In genomic region chr21:14453964-14454641, GRCh38 we compare ENCODE assay signal across 1 cellular context.
TF ChIP-seq lines count a peak whose summit lies in the region.

No MANE protein-coding gene starts in this region.

TF ChIP-seq in K562, 482 proteins besides CTCF, POLR2A, EP300 and RAD21 (continued from another document and continues in another):
- TF ChIP-seq, protein P1, sequence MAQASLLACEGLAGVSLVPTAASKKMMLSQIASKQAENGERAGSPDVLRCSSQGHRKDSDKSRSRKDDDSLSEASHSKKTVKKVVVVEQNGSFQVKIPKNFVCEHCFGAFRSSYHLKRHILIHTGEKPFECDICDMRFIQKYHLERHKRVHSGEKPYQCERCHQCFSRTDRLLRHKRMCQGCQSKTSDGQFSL (CRISPR knock-in tag; IDR thresholded peaks at IDR 0.05), result no peak
- TF ChIP-seq, protein P1 (tag; IDR thresholded peaks at IDR 0.05), result no peak
- peak; percentile 87 for TF ChIP-seq HDAC3 (IDR thresholded peaks at IDR 0.05; ENCODE audit: borderline replicate concordance, partially characterized antibody)
- TF ChIP-seq TBP (optimal IDR thresholded peaks at IDR 0.05; ENCODE audit: low read depth, low read length), result peak; percentile 49
- TF ChIP-seq AFF1 (IDR thresholded peaks at IDR 0.05; ENCODE audit: low read depth in 1 of 2, partially characterized antibody in 2 of 2), result peak; percentile 46 to 76
- TF ChIP-seq SMARCA5 (IDR thresholded peaks at IDR 0.05), result no peak
- TF ChIP-seq CREM (IDR thresholded peaks at IDR 0.05; ENCODE audit: low read depth), result peak; percentile 58; the same call in 1 of the 2 replicates
- TF ChIP-seq NFXL1 (CRISPR knock-in tag; IDR thresholded peaks at IDR 0.05), result no peak
- peak; percentile 84 for TF ChIP-seq NCOA1 (IDR thresholded peaks at IDR 0.05; ENCODE audit: low read depth)
- TF ChIP-seq E2F4 (CRISPR knock-in tag; IDR thresholded peaks at IDR 0.05; ENCODE audit: low read depth), result no peak
- peak; percentile 97 for TF ChIP-seq ZNF766 (CRISPR knock-in tag; conservative IDR thresholded peaks at IDR 0.05)
- TF ChIP-seq, protein P2, sequence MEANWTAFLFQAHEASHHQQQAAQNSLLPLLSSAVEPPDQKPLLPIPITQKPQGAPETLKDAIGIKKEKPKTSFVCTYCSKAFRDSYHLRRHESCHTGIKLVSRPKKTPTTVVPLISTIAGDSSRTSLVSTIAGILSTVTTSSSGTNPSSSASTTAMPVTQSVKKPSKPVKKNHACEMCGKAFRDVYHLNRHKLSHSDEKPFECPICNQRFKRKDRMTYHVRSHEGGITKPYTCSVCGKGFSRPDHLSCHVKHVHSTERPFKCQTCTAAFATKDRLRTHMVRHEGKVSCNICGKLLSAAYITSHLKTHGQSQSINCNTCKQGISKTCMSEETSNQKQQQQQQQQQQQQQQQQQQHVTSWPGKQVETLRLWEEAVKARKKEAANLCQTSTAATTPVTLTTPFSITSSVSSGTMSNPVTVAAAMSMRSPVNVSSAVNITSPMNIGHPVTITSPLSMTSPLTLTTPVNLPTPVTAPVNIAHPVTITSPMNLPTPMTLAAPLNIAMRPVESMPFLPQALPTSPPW (CRISPR knock-in tag; IDR thresholded peaks at IDR 0.05), result peak; percentile 51
- 0 out of 2 replicates have a peak, but pooled peaks have one; percentile 6 for TF ChIP-seq NFE2 (IDR thresholded peaks at IDR 0.05; ENCODE audit: low read depth)
- peak; percentile 95 for TF ChIP-seq CBFA2T3 (IDR thresholded peaks at IDR 0.05)
- TF ChIP-seq JUND (IDR thresholded peaks at IDR 0.05; ENCODE audit: borderline replicate concordance, low read depth, low read length), result peak; percentile 71
- no peak; the same call in 2 of the 3 replicates for TF ChIP-seq JUND (tag; IDR thresholded peaks at IDR 0.05; ENCODE audit: borderline replicate concordance, low read depth, low read length)
- TF ChIP-seq ZNF507 (tag; conservative IDR thresholded peaks at IDR 0.05), result no peak
- no peak for TF ChIP-seq ZNF551 (CRISPR knock-in tag; IDR thresholded peaks at IDR 0.05)
- TF ChIP-seq L3MBTL2 (IDR thresholded peaks at IDR 0.05), result peak; percentile 31
- peak; percentile 66 for TF ChIP-seq CC2D1A (IDR thresholded peaks at IDR 0.05)
- 0 out of 4 replicates have a peak, but pooled peaks of 1 of the 2 experiments have one; percentile 21 for TF ChIP-seq SIX5 (IDR thresholded peaks at IDR 0.05; ENCODE audit: borderline replicate concordance in 1 of 2, insufficient read depth in 1 of 2, low read depth in 1 of 2, low read length in 2 of 2)
- peak; percentile 98 for TF ChIP-seq ARID1B (IDR thresholded peaks at IDR 0.05)
- peak in 1 of 2 experiments; percentile 91; a peak in 2 of 4 replicates for TF ChIP-seq FOXA3 (CRISPR knock-in tag; conservative IDR thresholded peaks at IDR 0.05 in 1 of 2, IDR thresholded peaks at IDR 0.05 in 1 of 2)
- TF ChIP-seq, protein P3, sequence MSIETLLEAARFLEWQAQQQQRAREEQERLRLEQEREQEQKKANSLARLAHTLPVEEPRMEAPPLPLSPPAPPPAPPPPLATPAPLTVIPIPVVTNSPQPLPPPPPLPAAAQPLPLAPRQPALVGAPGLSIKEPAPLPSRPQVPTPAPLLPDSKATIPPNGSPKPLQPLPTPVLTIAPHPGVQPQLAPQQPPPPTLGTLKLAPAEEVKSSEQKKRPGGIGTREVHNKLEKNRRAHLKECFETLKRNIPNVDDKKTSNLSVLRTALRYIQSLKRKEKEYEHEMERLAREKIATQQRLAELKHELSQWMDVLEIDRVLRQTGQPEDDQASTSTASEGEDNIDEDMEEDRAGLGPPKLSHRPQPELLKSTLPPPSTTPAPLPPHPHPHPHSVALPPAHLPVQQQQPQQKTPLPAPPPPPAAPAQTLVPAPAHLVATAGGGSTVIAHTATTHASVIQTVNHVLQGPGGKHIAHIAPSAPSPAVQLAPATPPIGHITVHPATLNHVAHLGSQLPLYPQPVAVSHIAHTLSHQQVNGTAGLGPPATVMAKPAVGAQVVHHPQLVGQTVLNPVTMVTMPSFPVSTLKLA (conservative IDR thresholded peaks at IDR 0.05), result peak in 1 of 2 experiments; percentile 34; a peak in 1 of 4 replicates
- TF ChIP-seq ZNF76 (CRISPR knock-in tag; IDR thresholded peaks at IDR 0.05; ENCODE audit: borderline replicate concordance), result no peak
- no peak for TF ChIP-seq ZNF699 (CRISPR knock-in tag; IDR thresholded peaks at IDR 0.05; ENCODE audit: insufficient replicate concordance)
- TF ChIP-seq GABPB1 (CRISPR knock-in tag; IDR thresholded peaks at IDR 0.05), result no peak
- peak; percentile 67 for TF ChIP-seq MBD2 (IDR thresholded peaks at IDR 0.05; ENCODE audit: borderline replicate concordance, low read depth)
- peak; percentile 53; the same call in 1 of the 2 replicates for TF ChIP-seq ZFX (CRISPR knock-in tag; IDR thresholded peaks at IDR 0.05)
- no peak for TF ChIP-seq ARID2 (IDR thresholded peaks at IDR 0.05)
- TF ChIP-seq FOXP1 (CRISPR knock-in tag; IDR thresholded peaks at IDR 0.05), result no peak
- peak; percentile 70 for TF ChIP-seq BRD9 (IDR thresholded peaks at IDR 0.05; ENCODE audit: low read depth, partially characterized antibody)
- peak; percentile 9; the same call in 1 of the 2 replicates for TF ChIP-seq SREBF1 (IDR thresholded peaks at IDR 0.05; ENCODE audit: borderline replicate concordance, low read depth, low read length)
- peak; percentile 32; the same call in 1 of the 2 replicates for TF ChIP-seq ZNF354B (CRISPR knock-in tag; IDR thresholded peaks at IDR 0.05)
- no peak for TF ChIP-seq RBM39 (optimal IDR thresholded peaks at IDR 0.05; ENCODE audit: low read depth, low read length)
- peak; percentile 98 for TF ChIP-seq DPF2 (IDR thresholded peaks at IDR 0.05)
- TF ChIP-seq CXXC5 (CRISPR knock-in tag; IDR thresholded peaks at IDR 0.05), result peak; percentile 75
- TF ChIP-seq ERF (CRISPR knock-in tag; IDR thresholded peaks at IDR 0.05), result no peak
- TF ChIP-seq KLF1 (tag; IDR thresholded peaks at IDR 0.05), result no peak
- TF ChIP-seq HDAC1 (IDR thresholded peaks at IDR 0.05), result peak in 1 of 2 experiments; percentile 55; a peak in 1 of 4 replicates
- TF ChIP-seq GATA2 (CRISPR knock-in tag; IDR thresholded peaks at IDR 0.05), result peak; percentile 91
- peak; percentile 72; the same call in 1 of the 2 replicates for TF ChIP-seq PHB2 (IDR thresholded peaks at IDR 0.05; ENCODE audit: low read depth)
- peak; percentile 97 for TF ChIP-seq TAL1 (IDR thresholded peaks at IDR 0.05)
- TF ChIP-seq SMARCA4 (IDR thresholded peaks at IDR 0.05), result peak; percentile 98
- TF ChIP-seq ESRRA (IDR thresholded peaks at IDR 0.05; ENCODE audit: borderline replicate concordance, low read depth), result peak; percentile 64
- TF ChIP-seq NFE2L1 (tag; IDR thresholded peaks at IDR 0.05; ENCODE audit: borderline replicate concordance, low read depth), result no peak
- TF ChIP-seq, protein P4, sequence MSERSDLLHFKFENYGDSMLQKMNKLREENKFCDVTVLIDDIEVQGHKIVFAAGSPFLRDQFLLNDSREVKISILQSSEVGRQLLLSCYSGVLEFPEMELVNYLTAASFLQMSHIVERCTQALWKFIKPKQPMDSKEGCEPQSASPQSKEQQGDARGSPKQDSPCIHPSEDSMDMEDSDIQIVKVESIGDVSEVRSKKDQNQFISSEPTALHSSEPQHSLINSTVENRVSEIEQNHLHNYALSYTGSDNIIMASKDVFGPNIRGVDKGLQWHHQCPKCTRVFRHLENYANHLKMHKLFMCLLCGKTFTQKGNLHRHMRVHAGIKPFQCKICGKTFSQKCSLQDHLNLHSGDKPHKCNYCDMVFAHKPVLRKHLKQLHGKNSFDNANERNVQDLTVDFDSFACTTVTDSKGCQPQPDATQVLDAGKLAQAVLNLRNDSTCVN (CRISPR knock-in tag; IDR thresholded peaks at IDR 0.05), result no peak
- TF ChIP-seq MAZ (CRISPR knock-in tag; conservative IDR thresholded peaks at IDR 0.05 in 1 of 2, IDR thresholded peaks at IDR 0.05 in 1 of 2), result peak in 1 of 2 experiments; percentile 39; a peak in 1 of 4 replicates
- peak; percentile 93 for TF ChIP-seq MTA1 (IDR thresholded peaks at IDR 0.05; ENCODE audit: borderline replicate concordance)
- peak; percentile 49; the same call in 1 of the 2 replicates for TF ChIP-seq BHLHE40 (IDR thresholded peaks at IDR 0.05; ENCODE audit: low read length)
- no peak for TF ChIP-seq FOS (IDR thresholded peaks at IDR 0.05; ENCODE audit: extremely low read depth, insufficient read length)
- peak; percentile 95 for TF ChIP-seq LEF1 (IDR thresholded peaks at IDR 0.05)
- no peak for TF ChIP-seq ZNF124 (CRISPR knock-in tag; IDR thresholded peaks at IDR 0.05)
- TF ChIP-seq PML (IDR thresholded peaks at IDR 0.05; ENCODE audit: low read length), result peak; percentile 97
- TF ChIP-seq MYC (IDR thresholded peaks at IDR 0.05; ENCODE audit: low read depth, low read length), result peak; percentile 44; the same call in 1 of the 2 replicates
- no peak for TF ChIP-seq MYC (CRISPR knock-in tag; IDR thresholded peaks at IDR 0.05; ENCODE audit: borderline replicate concordance, low read depth)
- TF ChIP-seq E2F8 (IDR thresholded peaks at IDR 0.05; ENCODE audit: low read depth, partially characterized antibody), result peak; percentile 50
- no peak for TF ChIP-seq ZNF184 (CRISPR knock-in tag; IDR thresholded peaks at IDR 0.05)
- no peak for TF ChIP-seq PHF8 (IDR thresholded peaks at IDR 0.05; ENCODE audit: borderline replicate concordance, low read length)
- TF ChIP-seq SAP30 (IDR thresholded peaks at IDR 0.05; ENCODE audit: borderline replicate concordance, insufficient read depth, low read depth, low read length, poor library complexity, severe bottlenecking), result no peak
